Comparison of ENCODE assay signal across 20 cellular contexts in genomic region chr12:32617549-32617948, GRCh38.
"Had no signal": no experiment of that assay in that cellular context is flagged by ENCODE, and none has a peak within 500 bp of the region (broad histone marks: within the 10 kb centered on the region; RNA-seq: fewer than 3 reads in every experiment).

No MANE protein-coding gene starts in this region.

- H3K4me1 ChIP-seq: neural progenitor cell, suprapubic skin, thyroid gland had no signal

- H3K27ac ChIP-seq: coronary artery, foreskin keratinocyte, hepatocyte, neural progenitor cell, ovary, suprapubic skin, thyroid gland had no signal

- H2AFZ ChIP-seq: hepatocyte, neural progenitor cell had no signal

- H3K9me3 Mint-ChIP-seq: endodermal cell, mesothelial cell of epicardium, natural killer cell, neural progenitor cell, type B pancreatic cell had no signal

- H3K9me3 ChIP-seq: ovary, suprapubic skin, thyroid gland had no signal

- H3K27me3 ChIP-seq: foreskin keratinocyte, hepatocyte, neural progenitor cell, ovary, suprapubic skin, thyroid gland had no signal

- H3K4me3 Mint-ChIP-seq: endodermal cell, mesothelial cell of epicardium, natural killer cell, neural progenitor cell, type B pancreatic cell had no signal

- H3K4me1 Mint-ChIP-seq: mesothelial cell of epicardium, natural killer cell had no signal

- H3K79me2 ChIP-seq: hepatocyte had no signal

- ATAC-seq: foreskin keratinocyte; natural killer cell; right cardiac atrium; stimulated activated naive CD8-positive, alpha-beta T cell treated with anti-CD3 and anti-CD28 coated beads, Interleukin-15, Interleukin-2, amounts not matched to agents 100 U/mL and 50 U/mL, for 24 hours had no signal

- H3K36me3 Mint-ChIP-seq: natural killer cell had no signal

- H3K36me3 ChIP-seq: ovary had no signal

- H3K27ac Mint-ChIP-seq: endodermal cell, mesothelial cell of epicardium, natural killer cell, neural progenitor cell, type B pancreatic cell had no signal

- H3K4me3 ChIP-seq: coronary artery, hepatocyte, neural progenitor cell, ovary, suprapubic skin, thyroid gland had no signal

- H3K9ac ChIP-seq: neural progenitor cell had no signal

- H3K4me2 ChIP-seq: hepatocyte, neural progenitor cell had no signal

- DNase-seq: effector CD4-positive, alpha-beta T cell; endodermal cell; erythroblast; foreskin keratinocyte; head of caudate nucleus; mammary epithelial cell; natural killer cell; nucleus accumbens; ovary; right cardiac atrium; small intestine; stimulated activated CD4-positive, alpha-beta T cell treated with anti-CD3 and anti-CD28 coated beads, Interleukin-12 subunit alpha, Interleukin-12 subunit beta, amount 100 ng/mL, for 4 hours; stimulated activated naive CD8-positive, alpha-beta T cell treated with anti-CD3 and anti-CD28 coated beads, Interleukin-15, Interleukin-2, amounts not matched to agents 100 U/mL and 50 U/mL, for 24 hours; thyroid gland had no signal

- H3K27me3 Mint-ChIP-seq: type B pancreatic cell had no signal
